In the genomic region with DNA sequence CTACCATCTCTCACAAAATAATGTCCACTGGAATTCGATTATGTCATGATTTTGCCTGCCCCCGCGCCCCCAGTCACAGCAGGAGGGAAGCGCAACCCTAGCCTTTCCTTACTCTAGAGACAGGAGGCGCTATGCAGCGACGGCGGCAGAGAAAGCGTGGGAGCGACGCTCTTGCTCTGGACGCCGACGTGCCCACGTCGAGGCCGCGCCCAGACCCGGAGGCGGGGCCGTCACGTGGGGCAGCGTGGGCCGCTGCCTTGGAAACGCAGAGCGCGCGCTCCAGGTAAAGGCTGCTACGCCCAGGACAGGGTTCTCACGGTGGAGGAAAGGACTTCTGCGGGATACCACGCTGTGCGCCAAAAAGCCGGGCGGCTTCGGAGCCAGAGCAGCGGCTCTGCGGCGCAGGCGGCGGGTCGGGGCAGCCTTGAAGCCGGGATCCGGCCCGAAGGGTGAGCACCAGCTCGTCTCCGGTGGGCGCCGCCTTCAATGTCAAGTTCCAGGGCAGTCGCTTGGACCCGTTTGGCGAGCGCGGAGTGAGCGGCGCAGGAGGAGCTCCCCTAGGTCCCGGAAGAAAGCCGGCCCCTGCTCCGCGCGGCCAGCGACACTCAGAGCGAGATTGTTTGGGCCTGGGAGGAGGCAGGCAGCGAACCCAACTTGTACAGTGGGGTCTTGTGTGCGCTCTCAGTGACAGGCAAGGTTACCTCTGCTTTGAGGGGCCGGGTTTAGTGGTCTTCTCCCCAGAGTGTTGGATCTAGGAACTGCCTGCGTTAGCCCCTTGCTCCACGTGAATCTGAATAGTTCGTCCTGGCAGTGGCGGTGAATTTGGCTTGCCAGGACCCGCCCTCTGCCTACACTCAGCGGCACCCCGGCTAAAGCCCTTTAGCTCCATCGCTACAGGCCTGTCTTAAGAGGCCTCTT, we compare ENCODE assay signal across 7 cellular contexts.
DNase-seq lines count a peak whose midpoint lies in the region; ATAC-seq, FAIRE-seq and TF ChIP-seq lines count a peak whose summit lies in the region.

No MANE protein-coding gene starts in this region.

- FAIRE-seq in GM18507 (lab: Jason Lieb, UNC), result peak; percentile 96

- DNase-seq in GM18507 (ENCODE audit: extremely low spot score, insufficient read length, low read depth) (peak; percentile 86), NCI-H187 treated with DMSO at 0.1 percent for 48 hours (lab: John Stamatoyannopoulos, UW) (peak; percentile 21), T-helper 9 cell (peak; percentile 77), astrocyte of the spinal cord (ENCODE audit: low read depth, low spot score) (peak; percentile 90), hypothalamus (lab: John Stamatoyannopoulos, UW) (peak; percentile 17 to 90 (median 70)), retina (peak; percentile 97)

- in situ Hi-C loops in astrocyte of the spinal cord (cut with HindIII; ENCODE audit: low sequenced_read_pairs), result no loop called here

- TF ChIP-seq CTCF in astrocyte of the spinal cord (IDR thresholded peaks at IDR 0.05; ENCODE audit: low read depth, low read length), result peak; percentile 88

- peak overlapping the region; percentile 89 for H3K4me3 ChIP-seq in astrocyte of the spinal cord (ENCODE audit: low read depth, low read length)

- peak; percentile 89 for ATAC-seq in HG02973 (IDR thresholded peaks at IDR 0.05; ENCODE audit: unreplicated experiment)

Comparison
In these comparisons a context has a peak if more than half of its experiments do, and no peak if none do; other contexts are left out.
1. Peak in every context shown above with its lines: DNase-seq, ATAC-seq and H3K4me3 ChIP-seq.
2. DNase-seq: peak in every context shown above with its lines; median percentile 97 in retina; 90 in astrocyte of the spinal cord; 86 in GM18507; 77 in T-helper 9 cell; 70 in hypothalamus; 21 in NCI-H187 treated with DMSO at 0.1 percent for 48 hours.